Comparison of ENCODE assay signal across 1 cellular context in genomic region chr1:202861420-202862121, GRCh38.
TF ChIP-seq lines count a peak whose summit lies in the region.

No MANE protein-coding gene starts in this region.

TF ChIP-seq in K562, 482 proteins besides CTCF, POLR2A, EP300 and RAD21 (continued from another document and continues in another):
- TF ChIP-seq ASH1L (IDR thresholded peaks at IDR 0.05; ENCODE audit: borderline replicate concordance, low read depth, partially characterized antibody) = peak; percentile 83
- no peak for TF ChIP-seq RFX7 (CRISPR knock-in tag; IDR thresholded peaks at IDR 0.05)
- no peak for TF ChIP-seq DIDO1 (tag; IDR thresholded peaks at IDR 0.05; ENCODE audit: low read depth)
- TF ChIP-seq ELK1 (CRISPR knock-in tag; IDR thresholded peaks at IDR 0.05) = no peak
- no peak for TF ChIP-seq TAF1 (IDR thresholded peaks at IDR 0.05; ENCODE audit: control insufficient read depth, extremely low read depth, insufficient read depth, low read length, severe bottlenecking)
- TF ChIP-seq LEF1 (IDR thresholded peaks at IDR 0.05) = no peak
- no peak for TF ChIP-seq ZNF583 (CRISPR knock-in tag; IDR thresholded peaks at IDR 0.05)
- TF ChIP-seq BCL6 (CRISPR knock-in tag; IDR thresholded peaks at IDR 0.05) = no peak
- TF ChIP-seq ZNF57 (CRISPR knock-in tag; IDR thresholded peaks at IDR 0.05) = no peak
- TF ChIP-seq CEBPZ (IDR thresholded peaks at IDR 0.05; ENCODE audit: borderline replicate concordance, low read depth, low read length) = no peak
- TF ChIP-seq ZC3H11A (IDR thresholded peaks at IDR 0.05; ENCODE audit: low read depth, low read length) = no peak
- TF ChIP-seq ZNF239 (CRISPR knock-in tag; IDR thresholded peaks at IDR 0.05) = no peak
- TF ChIP-seq KLF6 (CRISPR knock-in tag; IDR thresholded peaks at IDR 0.05; ENCODE audit: borderline replicate concordance) = no peak
- no peak for TF ChIP-seq NKRF (IDR thresholded peaks at IDR 0.05; ENCODE audit: borderline replicate concordance)
- TF ChIP-seq TARDBP (IDR thresholded peaks at IDR 0.05) = no peak
- TF ChIP-seq CREB1 (IDR thresholded peaks at IDR 0.05) = 0 out of 2 replicates have a peak, but pooled peaks have one; percentile 15
- TF ChIP-seq CREB1 (CRISPR knock-in tag; IDR thresholded peaks at IDR 0.05) = peak; percentile 57
- peak; percentile 37 for TF ChIP-seq DACH1 (IDR thresholded peaks at IDR 0.05; ENCODE audit: partially characterized antibody)
- TF ChIP-seq ZNF668 (CRISPR knock-in tag; IDR thresholded peaks at IDR 0.05) = no peak
- TF ChIP-seq HMG20A (CRISPR knock-in tag; conservative IDR thresholded peaks at IDR 0.05) = no peak
- TF ChIP-seq RAD51 (IDR thresholded peaks at IDR 0.05; ENCODE audit: borderline replicate concordance, low read depth) = no peak
- no peak for TF ChIP-seq SIRT6 (IDR thresholded peaks at IDR 0.05; ENCODE audit: low read depth, low read length)
- TF ChIP-seq ZNF507 (tag; conservative IDR thresholded peaks at IDR 0.05) = no peak
- no peak for TF ChIP-seq MAFF (IDR thresholded peaks at IDR 0.05; ENCODE audit: low read length)
- no peak for TF ChIP-seq ZNF280B (CRISPR knock-in tag; IDR thresholded peaks at IDR 0.05)
- TF ChIP-seq VEZF1 (CRISPR knock-in tag; IDR thresholded peaks at IDR 0.05) = peak; percentile 75
- TF ChIP-seq SMAD4 (CRISPR knock-in tag; conservative IDR thresholded peaks at IDR 0.05) = no peak
- no peak for TF ChIP-seq ZBTB43 (CRISPR knock-in tag; IDR thresholded peaks at IDR 0.05)
- peak; percentile 79 for TF ChIP-seq HINFP (tag; conservative IDR thresholded peaks at IDR 0.05; ENCODE audit: low read depth)
- no peak for TF ChIP-seq HLTF (IDR thresholded peaks at IDR 0.05)
- peak; percentile 47; the same call in 1 of the 2 replicates for TF ChIP-seq ZNF511 (CRISPR knock-in tag; IDR thresholded peaks at IDR 0.05)
- no peak for TF ChIP-seq HDAC3 (IDR thresholded peaks at IDR 0.05; ENCODE audit: borderline replicate concordance, partially characterized antibody)
- TF ChIP-seq SETDB1 (IDR thresholded peaks at IDR 0.05; ENCODE audit: low read length) = no peak
- TF ChIP-seq ESRRA (IDR thresholded peaks at IDR 0.05; ENCODE audit: borderline replicate concordance, low read depth) = no peak
- TF ChIP-seq HNRNPK (IDR thresholded peaks at IDR 0.05; ENCODE audit: low read depth, low read length, poor library complexity, severe bottlenecking) = no peak
- TF ChIP-seq ZNF232 (CRISPR knock-in tag; IDR thresholded peaks at IDR 0.05) = no peak
- peak; percentile 85 for TF ChIP-seq NEUROD1 (IDR thresholded peaks at IDR 0.05; ENCODE audit: borderline replicate concordance, low read depth, low read length, partially characterized antibody)
- TF ChIP-seq SNRNP70 (optimal IDR thresholded peaks at IDR 0.05; ENCODE audit: low read depth, low read length) = no peak
- TF ChIP-seq MED1 (CRISPR knock-in tag; IDR thresholded peaks at IDR 0.05; ENCODE audit: borderline replicate concordance) = no peak
- no peak for TF ChIP-seq ESRRB (CRISPR knock-in tag; IDR thresholded peaks at IDR 0.05; ENCODE audit: borderline replicate concordance)
- TF ChIP-seq ZNF740 (CRISPR knock-in tag; IDR thresholded peaks at IDR 0.05) = no peak
- no peak for TF ChIP-seq ZNF740 (tag; IDR thresholded peaks at IDR 0.05)
- TF ChIP-seq FOXO4 (CRISPR knock-in tag; IDR thresholded peaks at IDR 0.05) = no peak
- TF ChIP-seq ZNF76 (CRISPR knock-in tag; IDR thresholded peaks at IDR 0.05; ENCODE audit: borderline replicate concordance) = no peak
- no peak for TF ChIP-seq ETS2 (tag; IDR thresholded peaks at IDR 0.05; ENCODE audit: borderline replicate concordance, poor library complexity, severe bottlenecking)
- TF ChIP-seq GABPB2 (CRISPR knock-in tag; conservative IDR thresholded peaks at IDR 0.05) = no peak
- TF ChIP-seq ZNF696 (CRISPR knock-in tag; conservative IDR thresholded peaks at IDR 0.05) = no peak
- TF ChIP-seq ZNF41 (CRISPR knock-in tag; conservative IDR thresholded peaks at IDR 0.05) = no peak
- no peak for TF ChIP-seq ZBTB34 (CRISPR knock-in tag; IDR thresholded peaks at IDR 0.05)
